20 cellular contexts compared by ENCODE assay signal in the genomic region with DNA sequence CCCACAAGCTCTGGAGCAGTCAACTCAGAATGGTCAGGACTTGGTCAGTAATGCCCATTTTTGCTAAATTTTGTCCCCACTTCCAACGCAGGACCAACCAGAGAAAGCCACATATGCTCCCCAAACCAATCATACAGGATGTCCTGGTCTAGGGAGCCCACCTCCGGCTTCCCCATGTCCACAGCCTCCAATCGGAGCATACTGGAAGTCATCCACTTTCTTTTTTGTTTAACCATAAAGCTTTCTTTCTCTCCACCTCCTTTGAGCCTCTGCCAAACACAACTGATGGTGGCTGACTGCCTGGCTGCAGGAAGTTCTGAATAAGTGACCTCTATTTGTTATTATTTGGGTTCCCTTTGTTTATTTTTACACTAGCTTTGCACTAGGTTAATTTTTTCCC.
DNase-seq lines count a peak whose midpoint lies in the region; ATAC-seq and TF ChIP-seq lines count a peak whose summit lies in the region.
"Had no signal": no experiment of that assay in that cellular context is flagged by ENCODE, and none has a peak within 500 bp of the region (broad histone marks: within the 10 kb centered on the region; RNA-seq: fewer than 3 reads in every experiment).

No MANE protein-coding gene starts in this region.

- DNase-seq in left ventricle myocardium superior = no peak
- no peak for DNase-seq in cardiac septum (ENCODE audit: low spot score)
- peak; percentile 27 for DNase-seq in cerebellum (ENCODE audit: low spot score)
- peak in 2 of 3 donors; percentile 33 to 63 for DNase-seq in right lobe of liver
- no peak for DNase-seq in CD1c-positive myeloid dendritic cell (ENCODE audit: extremely low spot score)
- DNase-seq in LoVo (ENCODE audit: low spot score) = no peak
- no peak for DNase-seq in Karpas-422
- no peak for DNase-seq in AG08396 (ENCODE audit: low spot score)
- DNase-seq: activated B cell treated with CpG ODN at 0.5 μM for 24 hours; CD4-positive, alpha-beta memory T cell; EL; NCI-H1694; NCI-H510A; retina; SIG-M5; stimulated activated naive CD8-positive, alpha-beta T cell treated with anti-CD3 and anti-CD28 coated beads, Interleukin-15, amount 100 ng/mL, for 72 hours; T-helper 17 cell had no signal

- H3K9me3 ChIP-seq in right lobe of liver = no peaks in the 10 kb centered on the region
- H3K9me3 ChIP-seq in Karpas-422 (ENCODE audit: low read length) = peaks cover 37% of the 10 kb centered on the region

- no peaks in the 10 kb centered on the region for H3K9me2 ChIP-seq in Karpas-422 (replicated peaks; ENCODE audit: insufficient read depth, low read length)

- H3K36me3 ChIP-seq in right lobe of liver (no peaks in the 10 kb centered on the region), Karpas-422 (ENCODE audit: insufficient read depth, low read length) (no peaks in the 10 kb centered on the region)
- H3K36me3 ChIP-seq: neural progenitor cell had no signal

- H3K4me3 ChIP-seq in right lobe of liver (peak overlapping the region in 1 of 3 donors; percentile 32), Karpas-422 (ENCODE audit: low read length) (no peak overlapping the region)
- H3K4me3 ChIP-seq: coronary artery, neural progenitor cell had no signal

- TF ChIP-seq CTCF in right lobe of liver (IDR thresholded peaks at IDR 0.05) = no peak

- 31% methylated on average over 3 of the region's 3 CpGs for WGBS in right lobe of liver (ENCODE audit: insufficient coverage, low coverage, low lambda C conversion rate, missing lambda C conversion rate)

- H3K4me1 ChIP-seq in right lobe of liver (peaks cover 0 to 9% (median 4%) of the 10 kb centered on the region in 4 donors), Karpas-422 (ENCODE audit: low read length) (no peaks in the 10 kb centered on the region)

- H3K9ac ChIP-seq in Karpas-422 (ENCODE audit: low read length) = no peak overlapping the region
- H3K9ac ChIP-seq: neural progenitor cell had no signal

- intact Hi-C loops in left ventricle myocardium superior (cut with micrococcal nuclease) (no loop called here), cardiac septum (cut with DNase I) (no loop called here), right lobe of liver (cut with DNase I) (no loop called here)

- TF ChIP-seq POLR2A in right lobe of liver (IDR thresholded peaks at IDR 0.05) = no peak

- peak; percentile 27 for ATAC-seq in left ventricle myocardium superior
- ATAC-seq in right lobe of liver = peak; percentile 74 to 93 (median 85)
- ATAC-seq: activated T-helper 17 cell treated with anti-CD3 and anti-CD28 coated beads, Interleukin-2, amount 50 U/mL, for 72 hours; stimulated activated naive CD8-positive, alpha-beta T cell treated with anti-CD3 and anti-CD28 coated beads, Interleukin-15, amount 100 ng/mL, for 72 hours; T-helper 17 cell had no signal

- H4K20me1 ChIP-seq in Karpas-422 (ENCODE audit: insufficient read depth, low read depth, low read length) = no peaks in the 10 kb centered on the region

- no peak overlapping the region for H3K4me2 ChIP-seq in Karpas-422 (ENCODE audit: low read depth, low read length, poor library complexity, severe bottlenecking)
- H3K4me2 ChIP-seq: neural progenitor cell had no signal

- H3K79me2 ChIP-seq in Karpas-422 (ENCODE audit: low read length) = no peaks in the 10 kb centered on the region

- H3K27me3 ChIP-seq in right lobe of liver (no peaks in the 10 kb centered on the region), Karpas-422 (ENCODE audit: low read length) (no peaks in the 10 kb centered on the region)
- H3K27me3 ChIP-seq: neural progenitor cell had no signal

- H3K27ac ChIP-seq in right lobe of liver = no peak overlapping the region
- no peak overlapping the region for H3K27ac ChIP-seq in Karpas-422 (ENCODE audit: low read length)
- H3K27ac ChIP-seq: coronary artery, neural progenitor cell had no signal

- H2AFZ ChIP-seq in Karpas-422 (ENCODE audit: low read length) = no peak overlapping the region
- H2AFZ ChIP-seq: neural progenitor cell had no signal

Comparison
In these comparisons a context has a peak if more than half of its experiments do, and no peak if none do; other contexts are left out.
1. DNase-seq: peak in cerebellum (single experiment) and right lobe of liver (2 of 3); none in left ventricle myocardium superior (single experiment), cardiac septum (single experiment), CD1c-positive myeloid dendritic cell (single experiment), LoVo (single experiment), Karpas-422 (single experiment) and AG08396 (single experiment).